17 cellular contexts compared by ENCODE assay signal in the genomic region with DNA sequence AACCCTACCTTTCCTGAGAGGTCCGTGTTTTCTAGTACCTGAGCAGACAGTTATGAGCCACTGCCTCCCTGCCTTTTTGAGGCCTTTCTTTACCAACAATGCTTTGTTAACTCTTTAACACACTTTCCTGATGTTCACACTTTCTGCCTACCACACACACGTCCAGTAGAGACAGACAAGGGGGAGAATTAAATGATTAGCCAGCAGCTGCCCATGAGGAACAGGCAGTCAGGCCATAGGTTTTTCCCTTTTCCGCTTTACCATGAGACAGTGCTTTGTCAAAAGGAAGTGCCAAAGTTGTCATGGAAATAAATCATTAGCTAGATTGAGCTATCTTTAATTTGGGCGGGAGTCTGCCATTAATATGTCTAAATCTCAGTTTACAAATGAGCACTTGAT.
DNase-seq lines count a peak whose midpoint lies in the region; ATAC-seq, FAIRE-seq and TF ChIP-seq lines count a peak whose summit lies in the region.
"Had no signal": no experiment of that assay in that cellular context is flagged by ENCODE, and none has a peak within 500 bp of the region (broad histone marks: within the 10 kb centered on the region; RNA-seq: fewer than 3 reads in every experiment).

No MANE protein-coding gene starts in this region.

- POLR2A ChIA-PET in CD8-positive, alpha-beta T cell (lab: Charles Lee), result interaction anchor here (1.0 to 13.7 kb wide), 2 partner anchors 25 to 102 kb away, joined by 3 to 159 read pairs; a partner anchor contains a TSS

- peaks cover 5% of the 10 kb centered on the region for H3K36me3 Mint-ChIP-seq in CD8-positive, alpha-beta T cell
- H3K36me3 Mint-ChIP-seq in nephron (ENCODE audit: low read depth), result no peaks in the 10 kb centered on the region

- intact Hi-C loops in CD8-positive, alpha-beta T cell (cut with DNase I, micrococcal nuclease), result loop anchor here in 1 of 2 experiments (2.0 to 5.0 kb wide), 2 partner anchors 124 to 208 kb away; no protein-coding TSS in a partner anchor

- CTCF ChIA-PET in CD8-positive, alpha-beta T cell (lab: Charles Lee), result interaction anchor here (17.7 kb wide), 1 partner anchor 99 kb away, joined by 502 read pairs; a partner anchor contains a TSS

- no peak for FAIRE-seq in urothelium cell line (lab: Jason Lieb, UNC)
- FAIRE-seq: keratinocyte had no signal

- no peaks in the 10 kb centered on the region for H3K9me3 ChIP-seq in CD8-positive, alpha-beta T cell (ENCODE audit: low read length)
- no peaks in the 10 kb centered on the region for H3K9me3 ChIP-seq in RWPE2 (ENCODE audit: severe bottlenecking)
- H3K9me3 ChIP-seq: transverse colon had no signal

- peak overlapping the region; percentile 99 for H3K27ac Mint-ChIP-seq in CD8-positive, alpha-beta T cell
- H3K27ac Mint-ChIP-seq in nephron, result peak overlapping the region; percentile 62 to 90 (median 82)

- no peak overlapping the region for H3K4me3 ChIP-seq in CD8-positive, alpha-beta T cell (ENCODE audit: low read depth, low read length)
- H3K4me3 ChIP-seq in RWPE2 (ENCODE audit: severe bottlenecking), result no peak overlapping the region
- H3K4me3 ChIP-seq: coronary artery, skin epidermis, transverse colon had no signal

- no peak for DNase-seq in CD8-positive, alpha-beta T cell
- DNase-seq in RWPE2 (ENCODE audit: low spot score) (no peak), dermis microvascular lymphatic vessel endothelial cell (ENCODE audit: low read depth in 2 of 2) (peak; percentile 24 to 42), amygdala (lab: John Stamatoyannopoulos, UW) (no peak), NCI-H2107 treated with DMSO at 0.1 percent for 48 hours (lab: John Stamatoyannopoulos, UW; ENCODE audit: unreplicated experiment) (no peak), urothelium cell line (ENCODE audit: low spot score) (no peak)
- DNase-seq: activated gamma-delta T cell treated with Interleukin-2 at 50 U/mL for 16 hours, foreskin keratinocyte, NCI-H1436, NCI-H774, transverse colon had no signal

- H3K4me1 ChIP-seq in CD8-positive, alpha-beta T cell (ENCODE audit: insufficient read depth, low read length), result peaks cover 57% of the 10 kb centered on the region
- H3K4me1 ChIP-seq in RWPE2 (ENCODE audit: insufficient read depth, poor library complexity, severe bottlenecking), result peaks cover 14% of the 10 kb centered on the region

- no peaks in the 10 kb centered on the region for H3K9me3 Mint-ChIP-seq in CD8-positive, alpha-beta T cell
- H3K9me3 Mint-ChIP-seq in nephron, result no peaks in the 10 kb centered on the region

- TF ChIP-seq CTCF in CD8-positive, alpha-beta T cell (IDR thresholded peaks at IDR 0.05), result no peak
- TF ChIP-seq CTCF in RWPE2 (IDR thresholded peaks at IDR 0.05; ENCODE audit: poor library complexity, severe bottlenecking) (no peak), nephron (IDR thresholded peaks at IDR 0.05; ENCODE audit: unreplicated experiment in 3 of 3) (no peak)

- ATAC-seq in CD8-positive, alpha-beta T cell, result no peak
- ATAC-seq in RWPE2 (ENCODE audit: low read depth), result no peak
- ATAC-seq in SK-N-SH treated with all-trans-retinoic acid at 6 μM for 48 hours, result no peak
- ATAC-seq: foreskin keratinocyte had no signal

- peak overlapping the region; percentile 85 for H3K4me3 Mint-ChIP-seq in CD8-positive, alpha-beta T cell
- H3K4me3 Mint-ChIP-seq in nephron, result peak overlapping the region in 1 of 3 experiments; percentile 10

- peaks cover 81% of the 10 kb centered on the region for H3K4me1 Mint-ChIP-seq in CD8-positive, alpha-beta T cell (ENCODE audit: low read depth)
- peaks cover 43% of the 10 kb centered on the region for H3K4me1 Mint-ChIP-seq in nephron

- no peaks in the 10 kb centered on the region for H3K27me3 ChIP-seq in CD8-positive, alpha-beta T cell (ENCODE audit: insufficient read depth, low read length)
- no peaks in the 10 kb centered on the region for H3K27me3 ChIP-seq in RWPE2 (ENCODE audit: insufficient read depth, poor library complexity, severe bottlenecking)
- H3K27me3 ChIP-seq: foreskin keratinocyte, transverse colon had no signal

- H3K27ac ChIP-seq in CD8-positive, alpha-beta T cell (ENCODE audit: low read depth, low read length), result peak overlapping the region; percentile 31
- H3K27ac ChIP-seq in RWPE2 (ENCODE audit: poor library complexity, severe bottlenecking), result peak overlapping the region; percentile 43
- H3K27ac ChIP-seq: coronary artery, VCaP had no signal

- H3K36me3 ChIP-seq in CD8-positive, alpha-beta T cell (ENCODE audit: insufficient read depth, low read length), result no peaks in the 10 kb centered on the region
- no peaks in the 10 kb centered on the region for H3K36me3 ChIP-seq in RWPE2 (ENCODE audit: low read depth)
- H3K36me3 ChIP-seq: transverse colon had no signal

- no peaks in the 10 kb centered on the region for H3K27me3 Mint-ChIP-seq in CD8-positive, alpha-beta T cell (ENCODE audit: low read depth)
- H3K27me3 Mint-ChIP-seq in nephron (ENCODE audit: low read depth), result peaks cover 14% of the 10 kb centered on the region

TF ChIP-seq in SK-N-SH treated with all-trans-retinoic acid at 6 μM for 48 hours, 23 proteins besides CTCF, POLR2A, EP300 and RAD21:
- TF ChIP-seq ZFP3 (CRISPR knock-in tag; IDR thresholded peaks at IDR 0.05) (no peak), SNAI2 (CRISPR knock-in tag; IDR thresholded peaks at IDR 0.05) (no peak), CSDC2 (CRISPR knock-in tag; IDR thresholded peaks at IDR 0.05) (no peak), TCF4 (CRISPR knock-in tag; IDR thresholded peaks at IDR 0.05; ENCODE audit: borderline replicate concordance) (no peak), ZNF8 (CRISPR knock-in tag; IDR thresholded peaks at IDR 0.05) (no peak), OSR1 (CRISPR knock-in tag; IDR thresholded peaks at IDR 0.05) (no peak), BACH2 (CRISPR knock-in tag; IDR thresholded peaks at IDR 0.05; ENCODE audit: borderline replicate concordance) (no peak), PPARA (CRISPR knock-in tag; IDR thresholded peaks at IDR 0.05; ENCODE audit: borderline replicate concordance) (no peak), ZNF565 (CRISPR knock-in tag; conservative IDR thresholded peaks at IDR 0.05; ENCODE audit: low read depth) (no peak)
- TF ChIP-seq, protein P1, sequence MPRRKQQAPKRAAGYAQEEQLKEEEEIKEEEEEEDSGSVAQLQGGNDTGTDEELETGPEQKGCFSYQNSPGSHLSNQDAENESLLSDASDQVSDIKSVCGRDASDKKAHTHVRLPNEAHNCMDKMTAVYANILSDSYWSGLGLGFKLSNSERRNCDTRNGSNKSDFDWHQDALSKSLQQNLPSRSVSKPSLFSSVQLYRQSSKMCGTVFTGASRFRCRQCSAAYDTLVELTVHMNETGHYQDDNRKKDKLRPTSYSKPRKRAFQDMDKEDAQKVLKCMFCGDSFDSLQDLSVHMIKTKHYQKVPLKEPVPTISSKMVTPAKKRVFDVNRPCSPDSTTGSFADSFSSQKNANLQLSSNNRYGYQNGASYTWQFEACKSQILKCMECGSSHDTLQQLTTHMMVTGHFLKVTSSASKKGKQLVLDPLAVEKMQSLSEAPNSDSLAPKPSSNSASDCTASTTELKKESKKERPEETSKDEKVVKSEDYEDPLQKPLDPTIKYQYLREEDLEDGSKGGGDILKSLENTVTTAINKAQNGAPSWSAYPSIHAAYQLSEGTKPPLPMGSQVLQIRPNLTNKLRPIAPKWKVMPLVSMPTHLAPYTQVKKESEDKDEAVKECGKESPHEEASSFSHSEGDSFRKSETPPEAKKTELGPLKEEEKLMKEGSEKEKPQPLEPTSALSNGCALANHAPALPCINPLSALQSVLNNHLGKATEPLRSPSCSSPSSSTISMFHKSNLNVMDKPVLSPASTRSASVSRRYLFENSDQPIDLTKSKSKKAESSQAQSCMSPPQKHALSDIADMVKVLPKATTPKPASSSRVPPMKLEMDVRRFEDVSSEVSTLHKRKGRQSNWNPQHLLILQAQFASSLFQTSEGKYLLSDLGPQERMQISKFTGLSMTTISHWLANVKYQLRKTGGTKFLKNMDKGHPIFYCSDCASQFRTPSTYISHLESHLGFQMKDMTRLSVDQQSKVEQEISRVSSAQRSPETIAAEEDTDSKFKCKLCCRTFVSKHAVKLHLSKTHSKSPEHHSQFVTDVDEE (CRISPR knock-in tag; IDR thresholded peaks at IDR 0.05), result no peak
- TF ChIP-seq, protein P2, sequence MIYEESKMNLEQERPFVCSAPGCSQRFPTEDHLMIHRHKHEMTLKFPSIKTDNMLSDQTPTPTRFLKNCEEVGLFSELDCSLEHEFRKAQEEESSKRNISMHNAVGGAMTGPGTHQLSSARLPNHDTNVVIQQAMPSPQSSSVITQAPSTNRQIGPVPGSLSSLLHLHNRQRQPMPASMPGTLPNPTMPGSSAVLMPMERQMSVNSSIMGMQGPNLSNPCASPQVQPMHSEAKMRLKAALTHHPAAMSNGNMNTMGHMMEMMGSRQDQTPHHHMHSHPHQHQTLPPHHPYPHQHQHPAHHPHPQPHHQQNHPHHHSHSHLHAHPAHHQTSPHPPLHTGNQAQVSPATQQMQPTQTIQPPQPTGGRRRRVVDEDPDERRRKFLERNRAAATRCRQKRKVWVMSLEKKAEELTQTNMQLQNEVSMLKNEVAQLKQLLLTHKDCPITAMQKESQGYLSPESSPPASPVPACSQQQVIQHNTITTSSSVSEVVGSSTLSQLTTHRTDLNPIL (CRISPR knock-in tag; IDR thresholded peaks at IDR 0.05; ENCODE audit: low read depth), result no peak
- TF ChIP-seq, protein P3, sequence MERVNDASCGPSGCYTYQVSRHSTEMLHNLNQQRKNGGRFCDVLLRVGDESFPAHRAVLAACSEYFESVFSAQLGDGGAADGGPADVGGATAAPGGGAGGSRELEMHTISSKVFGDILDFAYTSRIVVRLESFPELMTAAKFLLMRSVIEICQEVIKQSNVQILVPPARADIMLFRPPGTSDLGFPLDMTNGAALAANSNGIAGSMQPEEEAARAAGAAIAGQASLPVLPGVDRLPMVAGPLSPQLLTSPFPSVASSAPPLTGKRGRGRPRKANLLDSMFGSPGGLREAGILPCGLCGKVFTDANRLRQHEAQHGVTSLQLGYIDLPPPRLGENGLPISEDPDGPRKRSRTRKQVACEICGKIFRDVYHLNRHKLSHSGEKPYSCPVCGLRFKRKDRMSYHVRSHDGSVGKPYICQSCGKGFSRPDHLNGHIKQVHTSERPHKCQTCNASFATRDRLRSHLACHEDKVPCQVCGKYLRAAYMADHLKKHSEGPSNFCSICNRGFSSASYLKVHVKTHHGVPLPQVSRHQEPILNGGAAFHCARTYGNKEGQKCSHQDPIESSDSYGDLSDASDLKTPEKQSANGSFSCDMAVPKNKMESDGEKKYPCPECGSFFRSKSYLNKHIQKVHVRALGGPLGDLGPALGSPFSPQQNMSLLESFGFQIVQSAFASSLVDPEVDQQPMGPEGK (CRISPR knock-in tag; IDR thresholded peaks at IDR 0.05; ENCODE audit: borderline replicate concordance), result no peak
TF ChIP-seq in SK-N-SH treated with all-trans-retinoic acid at 6 μM for 48 hours: peak in this region for 0.

Comparison
In these comparisons a context has a peak if more than half of its experiments do, and no peak if none do; other contexts are left out.
1. DNase-seq: peak in dermis microvascular lymphatic vessel endothelial cell (2 of 2); none in CD8-positive, alpha-beta T cell (0 of 7), RWPE2 (single experiment), amygdala (0 of 56), NCI-H2107 treated with DMSO at 0.1 percent for 48 hours (single experiment) and urothelium cell line (single experiment).